In the genomic region with DNA sequence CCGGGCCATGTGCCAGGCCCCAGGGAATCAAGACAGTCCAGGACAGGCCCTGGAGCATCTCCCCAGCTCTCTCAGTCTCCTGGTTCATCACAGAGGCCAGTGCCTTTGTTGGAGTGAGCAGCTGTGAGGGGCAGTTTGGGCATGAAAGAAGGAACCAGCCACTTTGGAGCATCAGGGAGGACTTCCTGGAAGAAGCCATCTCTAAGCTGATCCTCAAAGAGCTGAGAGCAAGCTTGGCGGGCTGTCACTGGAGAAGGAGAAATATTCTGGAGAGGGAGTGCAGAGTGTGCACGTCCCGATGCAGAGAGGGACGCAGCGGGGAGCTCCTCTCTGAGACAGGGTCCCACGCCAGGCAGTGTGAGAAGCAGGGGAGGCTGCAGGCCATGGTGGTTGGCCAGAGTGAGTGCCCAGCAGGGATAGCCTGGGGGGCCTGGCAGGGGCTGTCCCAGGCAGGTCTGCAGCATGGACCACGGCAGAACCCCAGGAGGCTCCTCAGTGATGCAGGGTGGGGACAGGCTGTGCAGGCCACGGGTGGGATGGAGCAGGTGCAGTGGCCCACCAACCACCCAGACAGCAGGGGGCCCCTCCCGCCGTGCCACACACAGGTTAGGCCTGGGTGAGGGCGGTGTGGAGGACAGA, we compare ENCODE assay signal across 27 cellular contexts. TPM values are rescaled to one million over a fixed set of nuclear protein-coding genes. Genes with fewer than 3 reads are reported as not detected.
DNase-seq lines count a peak whose midpoint lies in the region; ATAC-seq, FAIRE-seq and TF ChIP-seq lines count a peak whose summit lies in the region.
"Had no signal": no experiment of that assay in that cellular context is flagged by ENCODE, and none has a peak within 500 bp of the region (broad histone marks: within the 10 kb centered on the region; RNA-seq: fewer than 3 reads in every experiment).

No MANE protein-coding gene starts in this region.

- no peaks in the 10 kb centered on the region for H3K79me2 ChIP-seq in HepG2 (ENCODE audit: insufficient read depth, low read length)

- no peak overlapping the region for H3K9ac ChIP-seq in HepG2 (ENCODE audit: insufficient read depth, low read depth, low read length)

- in situ Hi-C loops in HepG2 (cut with HindIII; ENCODE audit: extremely low pct_ligation_motif_present, low pct_unique_long_range_greater_than_20kb), result no loop called here

- BruUV-seq in HepG2 (replicated peaks; lab: Mats Ljungman, UMichigan), result no TSS peak

- no peaks in the 10 kb centered on the region for H4K20me1 ChIP-seq in HepG2 (ENCODE audit: insufficient read depth, low read length)

- DNase-seq in Right ventricle myocardium inferior (ENCODE audit: missing footprints) (peak; percentile 33), right atrium auricular region (ENCODE audit: low spot score) (no peak), HepG2 (ENCODE audit: low spot score) (no peak)
- DNase-seq: ACHN; BE2C; Caco-2; CD4-positive, alpha-beta T cell; H9; HFFc6; IMR-90; NCI-H1092; NCI-H1436; NCI-H187; NCI-H2081 treated with DMSO at 0.1 percent for 48 hours; NCI-H2171; NCI-H226; NCI-H510A; NCI-H69; SHP77 treated with DMSO at 0.1 percent for 48 hours had no signal

- H3K27me3 ChIP-seq in right atrium auricular region, result no peaks in the 10 kb centered on the region
- H3K27me3 ChIP-seq in HepG2 (ENCODE audit: control insufficient read depth in 1 of 2, insufficient read depth in 2 of 2, low read length in 2 of 2), result peaks cover 0 to 12% of the 10 kb centered on the region in 2 experiments; a peak in 2 of 5 replicates
- H3K27me3 ChIP-seq: BE2C had no signal

- ATAC-seq in Right ventricle myocardium inferior (no peak), HepG2 (peak; percentile 15; the same call in 2 of the 3 replicates), GM21737 (IDR thresholded peaks at IDR 0.05; ENCODE audit: unreplicated experiment) (no peak), HG02678 (IDR thresholded peaks at IDR 0.05; ENCODE audit: unreplicated experiment) (no peak)
- no peak for ATAC-seq in stimulated activated memory B cell treated with anti-CD40 and anti-IgM and Interleukin-4, amounts not matched to agents 10 μg/mL and 1 μg/mL and 100 μg/mL, for 72 hours

- H3K9me3 Mint-ChIP-seq in brain, result no peaks in the 10 kb centered on the region
- H3K9me3 Mint-ChIP-seq in stimulated activated memory B cell treated with anti-CD40 and anti-IgM and Interleukin-4, amounts not matched to agents 10 μg/mL and 1 μg/mL and 100 μg/mL, for 72 hours, result no peaks in the 10 kb centered on the region
- H3K9me3 Mint-ChIP-seq: CD4-positive, alpha-beta T cell; H9; HFFc6 had no signal

- H3K9me3 ChIP-seq in right atrium auricular region (no peaks in the 10 kb centered on the region), HepG2 (ENCODE audit: low read length) (no peaks in the 10 kb centered on the region)
- H3K9me3 ChIP-seq: BE2C, Caco-2 had no signal

- no peak for TF ChIP-seq CTCF in right atrium auricular region (IDR thresholded peaks at IDR 0.05)
- TF ChIP-seq CTCF in brain (conservative IDR thresholded peaks at IDR 0.05), result no peak
- TF ChIP-seq CTCF in HepG2 (CRISPR knock-in tag; IDR thresholded peaks at IDR 0.05), result no peak

- H3K27ac Mint-ChIP-seq in brain, result peak overlapping the region in 4 of 5 experiments; percentile 38 to 95 (median 85)
- H3K27ac Mint-ChIP-seq in stimulated activated memory B cell treated with anti-CD40 and anti-IgM and Interleukin-4, amounts not matched to agents 10 μg/mL and 1 μg/mL and 100 μg/mL, for 72 hours, result no peak overlapping the region
- H3K27ac Mint-ChIP-seq: CD4-positive, alpha-beta T cell; H9; HFFc6 had no signal

- no peak overlapping the region for H2AFZ ChIP-seq in HepG2 (ENCODE audit: low read length)

- no peak overlapping the region for H3K4me3 Mint-ChIP-seq in brain
- no peak overlapping the region for H3K4me3 Mint-ChIP-seq in stimulated activated memory B cell treated with anti-CD40 and anti-IgM and Interleukin-4, amounts not matched to agents 10 μg/mL and 1 μg/mL and 100 μg/mL, for 72 hours
- H3K4me3 Mint-ChIP-seq: CD4-positive, alpha-beta T cell; H9; HFFc6 had no signal

- TF ChIP-seq EP300 in HepG2 (IDR thresholded peaks at IDR 0.05; ENCODE audit: low read depth in 2 of 2, low read length in 2 of 2), result no peak
- TF ChIP-seq EP300 in HepG2 (CRISPR knock-in tag; IDR thresholded peaks at IDR 0.05; ENCODE audit: borderline replicate concordance), result no peak

- WGBS in HepG2 (ENCODE audit: low lambda C conversion rate), result 48% methylated on average over 7 of the region's 12 CpGs

- H3K36me3 Mint-ChIP-seq in brain, result no peaks in the 10 kb centered on the region
- no peaks in the 10 kb centered on the region for H3K36me3 Mint-ChIP-seq in stimulated activated memory B cell treated with anti-CD40 and anti-IgM and Interleukin-4, amounts not matched to agents 10 μg/mL and 1 μg/mL and 100 μg/mL, for 72 hours

- POLR2A ChIA-PET in HepG2 (lab: Yijun Ruan, JAX), result interaction anchor here (1.2 kb wide), 1 partner anchor 10 kb away, joined by 4 read pairs; no protein-coding TSS in a partner anchor

- peaks cover 6% of the 10 kb centered on the region for H3K27me3 Mint-ChIP-seq in brain
- H3K27me3 Mint-ChIP-seq in stimulated activated memory B cell treated with anti-CD40 and anti-IgM and Interleukin-4, amounts not matched to agents 10 μg/mL and 1 μg/mL and 100 μg/mL, for 72 hours, result no peaks in the 10 kb centered on the region
- H3K27me3 Mint-ChIP-seq: CD4-positive, alpha-beta T cell had no signal

- CTCF ChIA-PET in HepG2 (lab: Yijun Ruan, JAX; ENCODE audit: low intra/inter-chr PET ratio, low total read pairs), result no interaction called here

- intact Hi-C loops in Right ventricle myocardium inferior (cut with DNase I) (no loop called here), HepG2 (cut with micrococcal nuclease; ENCODE audit: unreplicated experiment) (no loop called here)

- no peak for TF ChIP-seq RAD21 in HepG2 (CRISPR knock-in tag; IDR thresholded peaks at IDR 0.05)

- H3K4me1 Mint-ChIP-seq in brain, result peaks cover 43% of the 10 kb centered on the region
- peaks cover 11% of the 10 kb centered on the region for H3K4me1 Mint-ChIP-seq in stimulated activated memory B cell treated with anti-CD40 and anti-IgM and Interleukin-4, amounts not matched to agents 10 μg/mL and 1 μg/mL and 100 μg/mL, for 72 hours

- H3K36me3 ChIP-seq in right atrium auricular region (no peaks in the 10 kb centered on the region), HepG2 (replicated peaks in 1 of 2; ENCODE audit: control insufficient read depth in 1 of 2, insufficient read depth in 2 of 2, low read length in 2 of 2) (no peaks in the 10 kb centered on the region)

- no peak overlapping the region for H3K27ac ChIP-seq in right atrium auricular region
- no peak overlapping the region for H3K27ac ChIP-seq in HepG2 (ENCODE audit: extremely low read length, insufficient read depth, low read length)
- H3K27ac ChIP-seq: 22Rv1, RWPE1 had no signal

- no peak overlapping the region for H3K4me2 ChIP-seq in HepG2 (ENCODE audit: low read depth, low read length)

- no peak for TF ChIP-seq POLR2A in HepG2 (IDR thresholded peaks at IDR 0.05; ENCODE audit: insufficient read depth in 1 of 2, low read depth in 2 of 2, low read length in 2 of 2)

- H3K4me3 ChIP-seq in right atrium auricular region, result no peak overlapping the region
- H3K4me3 ChIP-seq in HepG2 (replicated peaks in 1 of 3; ENCODE audit: insufficient read depth in 1 of 3, low read depth in 2 of 3, low read length in 3 of 3), result no peak overlapping the region

- H3K4me1 ChIP-seq in right atrium auricular region (no peaks in the 10 kb centered on the region), HepG2 (ENCODE audit: insufficient read depth, low read length) (no peaks in the 10 kb centered on the region)
- H3K4me1 ChIP-seq: BE2C, Caco-2 had no signal

- no peak for FAIRE-seq in HepG2 (lab: Jason Lieb, UNC)
- FAIRE-seq: G401.6, GM19239 had no signal

TF ChIP-seq in HepG2, 621 proteins besides CTCF, POLR2A, EP300 and RAD21 (continues in another document):
- TF ChIP-seq, protein P1, sequence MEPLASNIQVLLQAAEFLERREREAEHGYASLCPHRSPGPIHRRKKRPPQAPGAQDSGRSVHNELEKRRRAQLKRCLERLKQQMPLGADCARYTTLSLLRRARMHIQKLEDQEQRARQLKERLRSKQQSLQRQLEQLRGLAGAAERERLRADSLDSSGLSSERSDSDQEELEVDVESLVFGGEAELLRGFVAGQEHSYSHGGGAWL (CRISPR knock-in tag; IDR thresholded peaks at IDR 0.05), result no peak
- no peak for TF ChIP-seq HNRNPUL1 (IDR thresholded peaks at IDR 0.05; ENCODE audit: low read depth, low read length)

RNA-seq across cellular contexts. Expression of a gene that starts 34.7 kb away (rescaled TPM):
- 22.3 TPM for total RNA-seq in Right ventricle myocardium inferior
- total RNA-seq in right atrium auricular region, result 1 to 10 TPM; 7.7 to 8.1 TPM
- 16.0 TPM for polyA plus RNA-seq in brain (ENCODE audit: insufficient read depth, low read depth, low replicate concordance)
- total RNA-seq in HepG2 (2016; rRNA removed; fragmentation: Illumina TruSeq; extraction: Trizol), result 3.5 and 4.7 TPM in 2 replicates
- 1.3 and 1.8 TPM in 2 replicates for total RNA-seq in HepG2 (2016; cell fraction: cytosol; rRNA removed; fragmentation: Illumina TruSeq; extraction: Trizol; ENCODE audit: low read depth)
- 3.2 and 5.1 TPM in 2 replicates for total RNA-seq in HepG2 (2016; cell fraction: insoluble cytoplasmic fraction; rRNA removed; fragmentation: Illumina TruSeq; extraction: Trizol)
- 3.2 and 3.7 TPM in 2 replicates for total RNA-seq in HepG2 (2016; cell fraction: membrane; rRNA removed; fragmentation: Illumina TruSeq; extraction: Trizol)
- total RNA-seq in HepG2 (2016; cell fraction: nucleus; rRNA removed; fragmentation: Illumina TruSeq; extraction: Trizol), result 2.9 and 3.1 TPM in 2 replicates
- polyA plus RNA-seq in HepG2 (2011; rRNA removed), result 2.3 and 3.7 TPM in 2 replicates
- polyA plus RNA-seq in HepG2 (2011; cell fraction: cytosol; rRNA removed), result 3.1 and 4.4 TPM in 2 replicates
- polyA plus RNA-seq in HepG2 (2011; cell fraction: nucleus; rRNA removed), result 12.7 and 14.5 TPM in 2 replicates
- 2.3 and 4.1 TPM in 2 replicates for polyA plus RNA-seq in HepG2 (2012)
- 1.2 and 1.3 TPM in 2 replicates for polyA plus RNA-seq in HepG2 (2016; cell fraction: cytosol; fragmentation: Illumina TruSeq; extraction: Trizol; ENCODE audit: low read depth)
- 2.8 and 3.2 TPM in 2 replicates for polyA plus RNA-seq in HepG2 (2016; cell fraction: insoluble cytoplasmic fraction; fragmentation: Illumina TruSeq; extraction: Trizol; ENCODE audit: low read depth)
- polyA plus RNA-seq in HepG2 (2016; cell fraction: membrane; fragmentation: Illumina TruSeq; extraction: Trizol; ENCODE audit: low read depth), result 2.2 and 2.3 TPM in 2 replicates
- 5.4 and 5.6 TPM in 2 replicates for polyA plus RNA-seq in HepG2 (2016; cell fraction: nucleus; fragmentation: Illumina TruSeq; extraction: Trizol; ENCODE audit: insufficient read depth, low read depth)
- 3.9 and 6.3 TPM in 2 replicates for polyA minus RNA-seq in HepG2 (2011; rRNA and poly(A)+ RNA removed; ENCODE audit: low replicate concordance)
- polyA minus RNA-seq in HepG2 (2011; cell fraction: cytosol; rRNA and poly(A)+ RNA removed), result 4.8 and 5.9 TPM in 2 replicates
- polyA minus RNA-seq in HepG2 (2011; cell fraction: nucleus; rRNA and poly(A)+ RNA removed), result 2.7 and 3.5 TPM in 2 replicates
